Comparison of ENCODE assay signal across 26 cellular contexts in genomic region chr16:74922150-74923138, GRCh38.
DNase-seq lines count a peak whose midpoint lies in the region; TF ChIP-seq lines count a peak whose summit lies in the region.
"Had no signal": no experiment of that assay in that cellular context is flagged by ENCODE, and none has a peak within 500 bp of the region (broad histone marks: within the 10 kb centered on the region; RNA-seq: fewer than 3 reads in every experiment).

No MANE protein-coding gene starts in this region.

- TF ChIP-seq CTCF in C4-2B (conservative IDR thresholded peaks at IDR 0.05), result no peak
- TF ChIP-seq CTCF in VCaP (conservative IDR thresholded peaks at IDR 0.05), result no peak
- no peak for TF ChIP-seq CTCF in uterus (IDR thresholded peaks at IDR 0.05)

- peaks cover 4% of the 10 kb centered on the region for H3K79me1 ChIP-seq in mesenchymal stem cell (replicated peaks; ENCODE audit: low read length, poor library complexity, severe bottlenecking)

- H4K91ac ChIP-seq in mesenchymal stem cell (ENCODE audit: low read length), result no peak overlapping the region

- 97% methylated on average over 11 of the region's 11 CpGs for WGBS in mesenchymal stem cell

- no peak overlapping the region for H3K4me2 ChIP-seq in mesenchymal stem cell (ENCODE audit: low read length, poor library complexity, severe bottlenecking)
- H3K4me2 ChIP-seq: A549, SK-N-SH had no signal

- H2BK5ac ChIP-seq in mesenchymal stem cell (ENCODE audit: low read depth, low read length, poor library complexity, severe bottlenecking), result no peak overlapping the region

- no peak overlapping the region for H2BK12ac ChIP-seq in mesenchymal stem cell (ENCODE audit: low read length in 2 of 2)

- H3K27ac ChIP-seq in C4-2B, result peak overlapping the region; percentile 41
- peak overlapping the region; percentile 58 for H3K27ac ChIP-seq in VCaP
- no peak overlapping the region for H3K27ac ChIP-seq in mesenchymal stem cell (ENCODE audit: low read length, poor library complexity, severe bottlenecking)
- no peak overlapping the region for H3K27ac ChIP-seq in uterus
- H3K27ac ChIP-seq: A549, parathyroid adenoma, spleen had no signal

- H3K4me3 ChIP-seq in mesenchymal stem cell (ENCODE audit: insufficient read depth in 1 of 2, low read depth in 1 of 2, low read length in 2 of 2) (no peak overlapping the region), uterus (no peak overlapping the region)
- H3K4me3 ChIP-seq: A549, dorsolateral prefrontal cortex, spleen had no signal

- intact Hi-C loops in head of caudate nucleus (cut with DNase I), result no loop called here
- intact Hi-C loops in uterus (cut with DNase I; ENCODE audit: low total_unique reads), result no loop called here

- no peaks in the 10 kb centered on the region for H3K9me3 ChIP-seq in mesenchymal stem cell (ENCODE audit: control insufficient read depth, low read length)
- no peaks in the 10 kb centered on the region for H3K9me3 ChIP-seq in uterus
- H3K9me3 ChIP-seq: A549, SK-N-SH, spleen had no signal

- H3K4ac ChIP-seq in mesenchymal stem cell (ENCODE audit: low read depth in 1 of 2, low read length in 2 of 2), result no peak overlapping the region

- no peak overlapping the region for H2BK120ac ChIP-seq in mesenchymal stem cell (ENCODE audit: low read depth, low read length)

- H3K27me3 ChIP-seq in mesenchymal stem cell (ENCODE audit: control insufficient read depth in 1 of 2, insufficient read depth in 1 of 2, low read length in 2 of 2), result no peaks in the 10 kb centered on the region
- H3K27me3 ChIP-seq in uterus, result no peaks in the 10 kb centered on the region
- H3K27me3 ChIP-seq: dorsolateral prefrontal cortex, spleen had no signal

- no peak overlapping the region for H2AK5ac ChIP-seq in mesenchymal stem cell (ENCODE audit: low read length, severe bottlenecking)

- H2BK15ac ChIP-seq in mesenchymal stem cell (ENCODE audit: low read depth, poor library complexity, severe bottlenecking), result peak overlapping the region; percentile 33

- no peak for TF ChIP-seq POLR2A in uterus (IDR thresholded peaks at IDR 0.05)

- DNase-seq in head of caudate nucleus, result peak in 36 of 42 donors; percentile 9 to 76 (median 38)
- DNase-seq in mesenchymal stem cell, result no peak
- DNase-seq in DMS79 (lab: John Stamatoyannopoulos, UW), result no peak
- DNase-seq in ecto neural progenitor cell (ENCODE audit: low spot score), result no peak
- no peak for DNase-seq in uterus
- no peak for DNase-seq in HT-29 (ENCODE audit: low spot score)
- DNase-seq: activated CD4-positive, alpha-beta memory T cell treated with anti-CD3 and anti-CD28 coated beads for 36 hours; activated CD8-positive, alpha-beta memory T cell treated with anti-CD3 and anti-CD28 coated beads, Interleukin-2, amount 50 U/mL, for 48 hours; activated naive CD4-positive, alpha-beta T cell treated with Interleukin-2 at 50 U/mL for 16 hours; CD4-positive, CD25-positive, alpha-beta regulatory T cell; DND-41; dorsolateral prefrontal cortex; GF-D8; immature natural killer cell; NCI-H1048; NCI-H1694; NCI-H446 treated with DMSO at 0.1 percent for 48 hours; OCI-M1; SK-N-SH; spleen; stimulated activated CD4-positive, alpha-beta T cell treated with anti-CD3 and anti-CD28 coated beads, Interleukin-2, amount 100 ng/mL, for 24 hours; T-helper 17 cell had no signal

- H3K9ac ChIP-seq in mesenchymal stem cell (ENCODE audit: low read length), result no peak overlapping the region
- H3K9ac ChIP-seq: parathyroid adenoma, SK-N-SH had no signal

- H2AFZ ChIP-seq in mesenchymal stem cell (ENCODE audit: low read depth, low read length), result no peak overlapping the region
- H2AFZ ChIP-seq: parathyroid adenoma had no signal

- no peaks in the 10 kb centered on the region for H3K4me1 ChIP-seq in mesenchymal stem cell (ENCODE audit: control insufficient read depth, insufficient read depth, low read depth, low read length)
- H3K4me1 ChIP-seq in uterus, result no peaks in the 10 kb centered on the region
- H3K4me1 ChIP-seq: A549, parathyroid adenoma, spleen had no signal

- H3K14ac ChIP-seq in mesenchymal stem cell (ENCODE audit: low read length in 2 of 2), result no peak overlapping the region

- H3K23ac ChIP-seq in mesenchymal stem cell (ENCODE audit: low read length in 2 of 2), result no peak overlapping the region

- no peak overlapping the region for H3K18ac ChIP-seq in mesenchymal stem cell (ENCODE audit: low read depth in 1 of 2, low read length in 2 of 2)

- H4K8ac ChIP-seq in mesenchymal stem cell (ENCODE audit: low read length), result no peak overlapping the region

- H3K36me3 ChIP-seq in mesenchymal stem cell (ENCODE audit: control insufficient read depth in 1 of 2, insufficient read depth in 2 of 2, low read depth in 1 of 2, low read length in 2 of 2), result peaks cover 13 to 73% of the 10 kb centered on the region in 2 experiments
- no peaks in the 10 kb centered on the region for H3K36me3 ChIP-seq in uterus

Comparison
In these comparisons a context has a peak if more than half of its experiments do, and no peak if none do; other contexts are left out.
1. H3K27ac ChIP-seq: peak in C4-2B (single experiment) and VCaP (single experiment); none in mesenchymal stem cell (single experiment) and uterus (0 of 2).
2. DNase-seq: peak in head of caudate nucleus (36 of 42); none in mesenchymal stem cell (single experiment), DMS79 (single experiment), ecto neural progenitor cell (single experiment), uterus (0 of 2) and HT-29 (single experiment).